ENCODE assay signal across 7 cellular contexts in genomic region chr19:2827022-2827421, GRCh38. TPM values are rescaled to one million over a fixed set of nuclear protein-coding genes. Genes with fewer than 3 reads are reported as not detected.
"Had no signal": no experiment of that assay in that cellular context is flagged by ENCODE, and none has a peak within 500 bp of the region (broad histone marks: within the 10 kb centered on the region; RNA-seq: fewer than 3 reads in every experiment).

No MANE protein-coding gene starts in this region.

- ATAC-seq: HepG2, K562 had no signal

- H3K27ac ChIP-seq: HL-60 had no signal

- DNase-seq: IMR-90, KBM-7, KG1 had no signal

- H3K4me3 Mint-ChIP-seq: IgD-negative memory B cell had no signal

- H3K27me3 Mint-ChIP-seq: IgD-negative memory B cell had no signal

- H3K4me3 ChIP-seq: K562 had no signal

RNA-seq across cellular contexts. Expression of gene ZNF556, which starts 40.1 kb away (rescaled TPM):
- total RNA-seq: IMR-90 had no signal
